8 cellular contexts compared by ENCODE assay signal in genomic region chr20:18466574-18466893, GRCh38. TPM values are rescaled to one million over a fixed set of nuclear protein-coding genes. Genes with fewer than 3 reads are reported as not detected.
DNase-seq lines count a peak whose midpoint lies in the region; ATAC-seq, FAIRE-seq and TF ChIP-seq lines count a peak whose summit lies in the region.

No MANE protein-coding gene starts in this region.

- no peak for TF ChIP-seq POLR2A in vagina (IDR thresholded peaks at IDR 0.05)
- TF ChIP-seq POLR2A in GM12892 (IDR thresholded peaks at IDR 0.05; ENCODE audit: low read depth, low read length): no peak

- H3K27ac ChIP-seq in AG04450 (ENCODE audit: low read depth, low read length): peak overlapping the region; percentile 13
- peak overlapping the region; percentile 98 for H3K27ac ChIP-seq in HUES48 (ENCODE audit: low read depth, low read length)
- peak overlapping the region in 1 of 2 donors; percentile 32 for H3K27ac ChIP-seq in lung (ENCODE audit: low read depth in 1 of 2, low read length in 1 of 2)
- H3K27ac ChIP-seq in vagina: peak overlapping the region; percentile 70

- TF ChIP-seq CTCF in AG04450 (IDR thresholded peaks at IDR 0.05; ENCODE audit: low read depth, low read length): no peak
- TF ChIP-seq CTCF in bronchial epithelial cell (IDR thresholded peaks at IDR 0.05; ENCODE audit: insufficient read depth, low read length, severe bottlenecking): no peak
- TF ChIP-seq CTCF in lung (IDR thresholded peaks at IDR 0.05; ENCODE audit: control extremely low read depth, extremely low read depth): no peak
- TF ChIP-seq CTCF in vagina (IDR thresholded peaks at IDR 0.05): no peak

- H3K36me3 ChIP-seq in HUES48 (ENCODE audit: control insufficient read depth, insufficient read depth, low read length) (peaks cover 25% of the 10 kb centered on the region), bronchial epithelial cell (ENCODE audit: control insufficient read depth, insufficient read depth, low read length) (no peaks in the 10 kb centered on the region), lung (ENCODE audit: control insufficient read depth in 2 of 2, insufficient read depth in 2 of 2, low read length in 2 of 2) (peaks cover 4 to 11% of the 10 kb centered on the region in 2 donors), vagina (no peaks in the 10 kb centered on the region)

- intact Hi-C loops in vagina (cut with DNase I): no loop called here

- ATAC-seq in GM19372 (IDR thresholded peaks at IDR 0.05; ENCODE audit: low read depth, unreplicated experiment) (peak; percentile 20), lung (ENCODE audit: insufficient read depth, low FRiP score) (peak; percentile 53), GM21576 (IDR thresholded peaks at IDR 0.05; ENCODE audit: unreplicated experiment) (no peak)

- 0% methylated on average over 15 of the region's 15 CpGs for WGBS in lung, 2 donors

- no peak for DNase-seq in AG04450 (ENCODE audit: low read depth, low spot score)
- no peak for DNase-seq in bronchial epithelial cell (ENCODE audit: low read depth)
- DNase-seq in lung (ENCODE audit: low spot score): no peak
- DNase-seq in vagina (ENCODE audit: extremely low spot score in 2 of 2): peak in 1 of 2 donors; percentile 89
- DNase-seq in GM12892 (ENCODE audit: insufficient read length): no peak

- H3K27me3 ChIP-seq in AG04450 (ENCODE audit: control insufficient read depth, insufficient read depth, low read length): no peaks in the 10 kb centered on the region
- H3K27me3 ChIP-seq in HUES48 (ENCODE audit: control insufficient read depth, insufficient read depth, low read length): no peaks in the 10 kb centered on the region
- H3K27me3 ChIP-seq in bronchial epithelial cell (ENCODE audit: control insufficient read depth, insufficient read depth, low read length): no peaks in the 10 kb centered on the region
- H3K27me3 ChIP-seq in lung (ENCODE audit: control insufficient read depth, insufficient read depth): no peaks in the 10 kb centered on the region
- H3K27me3 ChIP-seq in vagina: no peaks in the 10 kb centered on the region

- CTCF ChIA-PET in AG04450 (lab: Charles Lee): interaction anchor here (0.7 to 1.4 kb wide), 3 partner anchors 31 to 962 kb away, joined by 3 to 8 read pairs (median 5); partner anchors contain the start of gene RBBP9

- FAIRE-seq in bronchial epithelial cell (lab: Jason Lieb, UNC) (no peak), GM12892 (lab: Jason Lieb, UNC) (no peak)

- peak overlapping the region; percentile 88 for H3K4me3 ChIP-seq in AG04450 (ENCODE audit: low read depth, low read length)
- H3K4me3 ChIP-seq in HUES48 (ENCODE audit: low read depth, low read length): peak overlapping the region; percentile 72
- H3K4me3 ChIP-seq in bronchial epithelial cell (ENCODE audit: low read depth, low read length): peak overlapping the region; percentile 71
- peak overlapping the region; percentile 67 for H3K4me3 ChIP-seq in lung
- H3K4me3 ChIP-seq in vagina: peak overlapping the region; percentile 65 to 75

- H3K9me3 ChIP-seq in AG04450 (ENCODE audit: control insufficient read depth, insufficient read depth, low read length) (no peaks in the 10 kb centered on the region; the same call in 1 of the 2 replicates), HUES48 (ENCODE audit: control insufficient read depth, insufficient read depth, low read length) (no peaks in the 10 kb centered on the region), lung (ENCODE audit: control insufficient read depth in 2 of 2, insufficient read depth in 1 of 2, low read length in 1 of 2) (no peaks in the 10 kb centered on the region), vagina (no peaks in the 10 kb centered on the region)

- peak overlapping the region; percentile 61 for H3K9ac ChIP-seq in HUES48 (ENCODE audit: low read depth, low read length)

- POLR2A ChIA-PET in AG04450 (lab: Yijun Ruan, JAX): interaction anchor here (0.5 to 2.1 kb wide), 5 partner anchors 12 to 234 kb away, joined by 3 to 18 read pairs (median 4); partner anchors contain the start of genes RBBP9 and SEC23B

- H3K4me1 ChIP-seq in HUES48 (ENCODE audit: control insufficient read depth, insufficient read depth, low read length) (0 out of 2 replicates have a peak, but pooled peaks cover 3% of the 10 kb centered on the region), lung (ENCODE audit: control insufficient read depth in 2 of 2, insufficient read depth in 2 of 2, low read length in 2 of 2) (peaks cover 0 to 5% of the 10 kb centered on the region in 2 donors), vagina (peaks cover 20% of the 10 kb centered on the region)

RNA-seq across cellular contexts. Expression of gene DZANK1, which starts 0.3 kb away (rescaled TPM):
- polyA plus RNA-seq in AG04450 (2011; rRNA removed) (1.8 TPM in 2 replicates), lung (1 to 10 TPM; 1.8 to 3.1 TPM)
- polyA minus RNA-seq in AG04450 (2011; rRNA and poly(A)+ RNA removed): 1.5 and 3.3 TPM in 2 replicates
- total RNA-seq in bronchial epithelial cell (0.26 and 0.64 TPM in 2 replicates), lung (1 to 10 TPM; 6.4 to 7.6 TPM), vagina (2.9 TPM)
- polyA plus RNA-seq in GM12892 (2012; ENCODE audit: missing spikeins): 4.3 TPM

RNA-seq across cellular contexts. Expression of gene POLR3F, which starts 0.7 kb away (rescaled TPM):
- polyA plus RNA-seq in AG04450 (2011; rRNA removed) (7.2 and 10.6 TPM in 2 replicates), lung (1 to 10 TPM; 6.5 to 7.7 TPM)
- 5.2 and 5.3 TPM in 2 replicates for polyA minus RNA-seq in AG04450 (2011; rRNA and poly(A)+ RNA removed)
- total RNA-seq in bronchial epithelial cell (6.3 and 9.1 TPM in 2 replicates), lung (10 to 100 TPM in 1 of 2 donors, 1 to 10 TPM in 1; 7.3 to 13.3 TPM), vagina (8.1 TPM)
- 9.1 TPM for polyA plus RNA-seq in GM12892 (2012; ENCODE audit: missing spikeins)

RNA-seq across cellular contexts. Expression of gene RBBP9, which starts 30.5 kb away (rescaled TPM):
- polyA plus RNA-seq in AG04450 (2011; rRNA removed) (14.5 and 19.7 TPM in 2 replicates), lung (1 to 10 TPM; 6.3 to 7.5 TPM)
- polyA minus RNA-seq in AG04450 (2011; rRNA and poly(A)+ RNA removed): 27.2 and 30.4 TPM in 2 replicates
- total RNA-seq in bronchial epithelial cell (12.0 and 18.2 TPM in 2 replicates), lung (10 to 100 TPM; 13.1 to 19.3 TPM), vagina (11.0 TPM)
- polyA plus RNA-seq in GM12892 (2012; ENCODE audit: missing spikeins): 16.2 TPM

RNA-seq across cellular contexts. Expression of gene SEC23B, which starts 41.2 kb away (rescaled TPM):
- polyA plus RNA-seq in AG04450 (2011; rRNA removed) (57.5 and 58.2 TPM in 2 replicates), lung (10 to 100 TPM; 10.3 to 63.0 TPM)
- 50.8 and 51.5 TPM in 2 replicates for polyA minus RNA-seq in AG04450 (2011; rRNA and poly(A)+ RNA removed)
- total RNA-seq in bronchial epithelial cell (81.6 and 119 TPM in 2 replicates), lung (10 to 100 TPM; 52.6 to 79.5 TPM), vagina (30.7 TPM)
- 57.0 TPM for polyA plus RNA-seq in GM12892 (2012; ENCODE audit: missing spikeins)
